In genomic region chr12:49675137-49675536, GRCh38 we compare ENCODE assay signal across 11 cellular contexts. TPM values are rescaled to one million over a fixed set of nuclear protein-coding genes. Genes with fewer than 3 reads are reported as not detected.
A peak's percentile ranks its signal among the peaks of the same experiment; 100 is the strongest.
DNase-seq lines count a peak whose midpoint lies in the region; ATAC-seq and TF ChIP-seq lines count a peak whose summit lies in the region.
"Had no signal": no experiment of that assay in that cellular context is flagged by ENCODE, and none has a peak within 500 bp of the region (broad histone marks: within the 10 kb centered on the region; RNA-seq: fewer than 3 reads in every experiment).

No MANE protein-coding gene starts in this region.

- H3K27me3 Mint-ChIP-seq in activated T-cell treated with anti-CD3 and anti-CD28 coated beads, Interleukin-2, amount 50 U/mL, for 24 hours, result no peaks in the 10 kb centered on the region
- H3K27me3 Mint-ChIP-seq in activated T-cell treated with anti-CD3 and anti-CD28 coated beads, Interleukin-2, amount 50 U/mL, for 72 hours (ENCODE audit: low read depth), result no peaks in the 10 kb centered on the region
- peaks cover 3% of the 10 kb centered on the region for H3K27me3 Mint-ChIP-seq in nephron progenitor cell (ENCODE audit: low read depth, poor library complexity)
- H3K27me3 Mint-ChIP-seq: progenitor cell of endocrine pancreas had no signal

- TF ChIP-seq POLR2A in esophagus muscularis mucosa (IDR thresholded peaks at IDR 0.05; ENCODE audit: low read depth) (no peak), transverse colon (IDR thresholded peaks at IDR 0.05) (no peak)

- H3K9me3 Mint-ChIP-seq in activated T-cell treated with anti-CD3 and anti-CD28 coated beads, Interleukin-2, amount 50 U/mL, for 24 hours, result no peaks in the 10 kb centered on the region
- H3K9me3 Mint-ChIP-seq in activated T-cell treated with anti-CD3 and anti-CD28 coated beads, Interleukin-2, amount 50 U/mL, for 72 hours, result no peaks in the 10 kb centered on the region
- no peaks in the 10 kb centered on the region for H3K9me3 Mint-ChIP-seq in nephron progenitor cell

- H3K27ac Mint-ChIP-seq in activated T-cell treated with anti-CD3 and anti-CD28 coated beads, Interleukin-2, amount 50 U/mL, for 24 hours, result peak overlapping the region; percentile 93
- H3K27ac Mint-ChIP-seq in activated T-cell treated with anti-CD3 and anti-CD28 coated beads, Interleukin-2, amount 50 U/mL, for 72 hours, result no peak overlapping the region
- peak overlapping the region; percentile 94 for H3K27ac Mint-ChIP-seq in nephron progenitor cell

- TF ChIP-seq CTCF in esophagus muscularis mucosa (IDR thresholded peaks at IDR 0.05), result no peak
- no peak for TF ChIP-seq CTCF in nephron progenitor cell (IDR thresholded peaks at IDR 0.05)
- no peak for TF ChIP-seq CTCF in transverse colon (IDR thresholded peaks at IDR 0.05)

- no peaks in the 10 kb centered on the region for H3K36me3 Mint-ChIP-seq in activated T-cell treated with anti-CD3 and anti-CD28 coated beads, Interleukin-2, amount 50 U/mL, for 24 hours (ENCODE audit: low read depth)
- H3K36me3 Mint-ChIP-seq in activated T-cell treated with anti-CD3 and anti-CD28 coated beads, Interleukin-2, amount 50 U/mL, for 72 hours (ENCODE audit: insufficient read depth in 2 of 2), result no peaks in the 10 kb centered on the region
- H3K36me3 Mint-ChIP-seq in nephron progenitor cell (ENCODE audit: low read depth), result no peaks in the 10 kb centered on the region

- no peak for TF ChIP-seq EP300 in esophagus muscularis mucosa (IDR thresholded peaks at IDR 0.05)
- no peak for TF ChIP-seq EP300 in transverse colon (IDR thresholded peaks at IDR 0.05; ENCODE audit: low read depth)

- no peak for ATAC-seq in activated T-cell treated with anti-CD3 and anti-CD28 coated beads, Interleukin-2, amount 50 U/mL, for 72 hours (replicated peaks in 1 of 2)
- ATAC-seq: A549 had no signal

- H3K4me1 ChIP-seq in esophagus muscularis mucosa, result peaks cover 53 to 65% (median 57%) of the 10 kb centered on the region in 4 donors
- peaks cover 32 to 50% (median 44%) of the 10 kb centered on the region in 4 donors for H3K4me1 ChIP-seq in transverse colon
- H3K4me1 ChIP-seq: A549 had no signal

- H3K36me3 ChIP-seq in esophagus muscularis mucosa (no peaks in the 10 kb centered on the region), transverse colon (no peaks in the 10 kb centered on the region)

- H3K4me3 ChIP-seq in esophagus muscularis mucosa (no peak overlapping the region), transverse colon (no peak overlapping the region)
- H3K4me3 ChIP-seq: A549 had no signal

- H3K9me3 ChIP-seq in esophagus muscularis mucosa, result no peaks in the 10 kb centered on the region
- no peaks in the 10 kb centered on the region for H3K9me3 ChIP-seq in transverse colon
- H3K9me3 ChIP-seq: A549 had no signal

- peaks cover 74% of the 10 kb centered on the region for H3K4me1 Mint-ChIP-seq in activated T-cell treated with anti-CD3 and anti-CD28 coated beads, Interleukin-2, amount 50 U/mL, for 24 hours (ENCODE audit: low read depth)
- H3K4me1 Mint-ChIP-seq in activated T-cell treated with anti-CD3 and anti-CD28 coated beads, Interleukin-2, amount 50 U/mL, for 72 hours (ENCODE audit: low read depth), result peaks cover 71% of the 10 kb centered on the region
- peaks cover 69% of the 10 kb centered on the region for H3K4me1 Mint-ChIP-seq in nephron progenitor cell

- intact Hi-C loops in esophagus muscularis mucosa (cut with DNase I) (no loop called here), transverse colon (cut with DNase I; ENCODE audit: low total_unique reads) (no loop called here)

- 89% methylated on average over 7 of the region's 7 CpGs for WGBS in esophagus muscularis mucosa
- WGBS in transverse colon (ENCODE audit: low coverage in 1 of 2), 2 donors, result 76% methylated on average over 7 of the region's 7 CpGs; no CpG with 5 or more reads in 1 of the 2 donors

- no peak overlapping the region for H3K4me3 Mint-ChIP-seq in activated T-cell treated with anti-CD3 and anti-CD28 coated beads, Interleukin-2, amount 50 U/mL, for 24 hours
- no peak overlapping the region for H3K4me3 Mint-ChIP-seq in activated T-cell treated with anti-CD3 and anti-CD28 coated beads, Interleukin-2, amount 50 U/mL, for 72 hours
- H3K4me3 Mint-ChIP-seq in nephron progenitor cell, result peak overlapping the region; percentile 3

- no peaks in the 10 kb centered on the region for H3K27me3 ChIP-seq in esophagus muscularis mucosa
- no peaks in the 10 kb centered on the region for H3K27me3 ChIP-seq in transverse colon

- in situ Hi-C loops in transverse colon (cut with MboI; ENCODE audit: low pct_ligation_motif_present in 1 of 4, low pct_unique_long_range_greater_than_20kb in 1 of 4, low sequenced_read_pairs in 3 of 4) (no loop called here), KBM-7 (cut with MboI; ENCODE audit: low pct_unique_long_range_greater_than_20kb, low sequenced_read_pairs) (no loop called here)

- DNase-seq in activated T-cell treated with anti-CD3 and anti-CD28 coated beads, Interleukin-2, amount 50 U/mL, for 24 hours, result no peak
- no peak for DNase-seq in activated T-cell treated with anti-CD3 and anti-CD28 coated beads, Interleukin-2, amount 50 U/mL, for 72 hours
- DNase-seq in esophagus muscularis mucosa (ENCODE audit: extremely low spot score), result no peak
- peak; percentile 13 for DNase-seq in nephron progenitor cell
- DNase-seq in transverse colon, result no peak
- no peak for DNase-seq in NCI-H82 treated with DMSO at 0.1 percent for 48 hours (lab: John Stamatoyannopoulos, UW; ENCODE audit: unreplicated experiment)
- no peak for DNase-seq in KBM-7
- no peak for DNase-seq in activated gamma-delta T cell treated with Interleukin-2 at 50 U/mL for 16 hours
- DNase-seq: NCI-H2081 treated with DMSO at 0.1 percent for 48 hours had no signal

- H3K27ac ChIP-seq in esophagus muscularis mucosa (replicated peaks in 1 of 4), result peak overlapping the region; percentile 85 to 93 (median 88)
- H3K27ac ChIP-seq in transverse colon, result peak overlapping the region; percentile 82 to 90 (median 84)
- H3K27ac ChIP-seq: A549 had no signal

RNA-seq across cellular contexts. Expression of gene FMNL3, which starts 32.1 kb away (rescaled TPM):
- 10 to 100 TPM; 40.6 to 42.0 TPM for total RNA-seq in activated T-cell treated with anti-CD3 and anti-CD28 coated beads, Interleukin-2, amount 50 U/mL, for 72 hours
- total RNA-seq in esophagus muscularis mucosa, result 10 to 100 TPM in 3 of 4 donors, 1 to 10 TPM in 1; 9.6 to 14.6 (median 12.8) TPM
- total RNA-seq in transverse colon, result 10 to 100 TPM in 1 of 4 donors, 1 to 10 TPM in 3; 5.3 to 16.5 (median 8.2) TPM

RNA-seq across cellular contexts. Expression of gene PRPF40B, which starts 51.8 kb away (rescaled TPM):
- 10 to 100 TPM in 1 of 2 donors, 1 to 10 TPM in 1; 8.5 to 14.0 TPM for total RNA-seq in activated T-cell treated with anti-CD3 and anti-CD28 coated beads, Interleukin-2, amount 50 U/mL, for 72 hours
- total RNA-seq in esophagus muscularis mucosa, result 10 to 100 TPM in 3 of 4 donors, 1 to 10 TPM in 1; 9.6 to 19.0 (median 13.9) TPM
- 10 to 100 TPM in 2 of 4 donors, 1 to 10 TPM in 2; 3.7 to 12.7 (median 8.7) TPM for total RNA-seq in transverse colon
